9 cellular contexts compared by ENCODE assay signal in the genomic region with DNA sequence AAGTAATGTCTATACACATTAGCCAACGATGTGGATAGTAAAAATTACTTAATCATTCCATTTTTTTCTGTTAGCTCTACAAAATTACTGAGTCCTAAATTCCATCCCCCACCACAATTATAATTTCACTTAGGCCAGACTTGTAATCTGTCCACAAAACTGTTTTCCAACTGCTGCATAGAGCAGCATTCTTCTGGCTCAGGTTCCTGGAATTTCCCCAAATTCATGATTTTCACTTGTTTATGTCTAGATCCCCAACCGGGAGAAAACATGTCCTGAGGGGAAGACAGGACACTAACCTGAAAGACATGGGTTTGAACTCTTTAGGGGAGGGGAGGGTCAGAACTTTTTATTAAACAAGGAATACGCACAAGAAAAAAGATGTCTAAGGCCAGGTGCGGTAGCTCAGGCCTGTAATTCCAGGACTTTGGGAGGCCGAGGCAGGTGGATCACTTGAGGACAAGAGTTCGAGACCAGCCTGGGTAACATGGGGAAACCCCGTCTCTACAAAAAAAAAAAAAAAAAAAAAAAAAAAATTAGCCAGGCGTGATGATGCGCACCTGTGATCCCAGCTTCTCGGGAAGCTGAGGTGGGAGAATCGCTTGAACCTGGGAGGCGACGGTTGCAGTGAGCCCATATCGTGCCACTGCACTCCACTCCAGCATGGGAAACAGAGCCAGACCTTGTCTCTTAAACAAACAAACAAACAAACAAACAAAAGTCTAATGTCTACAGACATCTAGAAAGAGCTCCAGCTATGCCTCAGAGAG. TPM values are rescaled to one million over a fixed set of nuclear protein-coding genes. Genes with fewer than 3 reads are reported as not detected.
DNase-seq lines count a peak whose midpoint lies in the region; TF ChIP-seq lines count a peak whose summit lies in the region.
"Had no signal": no experiment of that assay in that cellular context is flagged by ENCODE, and none has a peak within 500 bp of the region (broad histone marks: within the 10 kb centered on the region; RNA-seq: fewer than 3 reads in every experiment).

No MANE protein-coding gene starts in this region.

- H2AFZ ChIP-seq in hepatocyte: no peak overlapping the region

- TF ChIP-seq CTCF in WI38 (IDR thresholded peaks at IDR 0.05; ENCODE audit: low read depth, low read length): no peak
- TF ChIP-seq CTCF in hepatocyte (IDR thresholded peaks at IDR 0.05; ENCODE audit: poor library complexity): no peak

- H3K9me3 Mint-ChIP-seq in activated naive CD4-positive, alpha-beta T cell treated with anti-CD3 and anti-CD28 coated beads, Interleukin-2, amount 10 ng/mL, durations not matched to agents 7 days and 5 days: peaks cover 3% of the 10 kb centered on the region

- H3K9me3 ChIP-seq in hepatocyte (ENCODE audit: low read depth) (no peaks in the 10 kb centered on the region), stomach smooth muscle (ENCODE audit: control insufficient read depth in 2 of 2, low read length in 2 of 2) (no peaks in the 10 kb centered on the region)

- DNase-seq in activated naive CD4-positive, alpha-beta T cell treated with anti-CD3 and anti-CD28 coated beads, Interleukin-2, amount 10 ng/mL, durations not matched to agents 7 days and 5 days: no peak
- no peak for DNase-seq in activated naive CD4-positive, alpha-beta T cell treated with anti-CD3 and anti-CD28 coated beads, Interleukin-2, amount 50 U/mL, for 16 hours
- no peak for DNase-seq in hepatocyte (ENCODE audit: low spot score)
- DNase-seq in SKM-1 treated with dmso at 0.1 percent for 144 hours (lab: John Stamatoyannopoulos, UW; ENCODE audit: unreplicated experiment): no peak
- DNase-seq in kidney tubule cell (ENCODE audit: low spot score): no peak
- DNase-seq in NCI-H1417 treated with DMSO at 0.1 percent for 48 hours (lab: John Stamatoyannopoulos, UW): no peak
- DNase-seq: SIG-M5 had no signal

- peaks cover 64% of the 10 kb centered on the region for H3K79me2 ChIP-seq in hepatocyte

- H3K36me3 Mint-ChIP-seq in activated naive CD4-positive, alpha-beta T cell treated with anti-CD3 and anti-CD28 coated beads, Interleukin-2, amount 10 ng/mL, durations not matched to agents 7 days and 5 days: peaks cover 15% of the 10 kb centered on the region

- H3K27me3 ChIP-seq in hepatocyte: no peaks in the 10 kb centered on the region
- H3K27me3 ChIP-seq in stomach smooth muscle (ENCODE audit: control insufficient read depth in 1 of 2, insufficient read depth in 2 of 2, low read length in 2 of 2): no peaks in the 10 kb centered on the region

- no peaks in the 10 kb centered on the region for H3K36me3 ChIP-seq in hepatocyte (replicated peaks; ENCODE audit: insufficient read depth, low read depth)
- H3K36me3 ChIP-seq in stomach smooth muscle (ENCODE audit: control insufficient read depth in 2 of 2, insufficient read depth in 2 of 2, low read length in 2 of 2): no peaks in the 10 kb centered on the region

- H3K9ac ChIP-seq in stomach smooth muscle (ENCODE audit: low read length in 2 of 2): peak overlapping the region; percentile 97

- peak overlapping the region; percentile 91 for H3K4me2 ChIP-seq in hepatocyte

- H3K27ac ChIP-seq in hepatocyte (peak overlapping the region; percentile 95), stomach smooth muscle (ENCODE audit: low read length) (no peak overlapping the region)

- no peaks in the 10 kb centered on the region for H3K27me3 Mint-ChIP-seq in activated naive CD4-positive, alpha-beta T cell treated with anti-CD3 and anti-CD28 coated beads, Interleukin-2, amount 10 ng/mL, durations not matched to agents 7 days and 5 days

- peaks cover 3% of the 10 kb centered on the region for H3K4me1 ChIP-seq in hepatocyte (ENCODE audit: insufficient read depth)
- peaks cover 7% of the 10 kb centered on the region for H3K4me1 ChIP-seq in stomach smooth muscle (ENCODE audit: control insufficient read depth, insufficient read depth, low read length)

- H4K20me1 ChIP-seq in hepatocyte (ENCODE audit: insufficient read depth, poor library complexity, severe bottlenecking): peaks cover 40% of the 10 kb centered on the region

- H3K27ac Mint-ChIP-seq in activated naive CD4-positive, alpha-beta T cell treated with anti-CD3 and anti-CD28 coated beads, Interleukin-2, amount 10 ng/mL, durations not matched to agents 7 days and 5 days: peak overlapping the region; percentile 67

- H3K4me3 Mint-ChIP-seq in activated naive CD4-positive, alpha-beta T cell treated with anti-CD3 and anti-CD28 coated beads, Interleukin-2, amount 10 ng/mL, durations not matched to agents 7 days and 5 days: peak overlapping the region; percentile 88

- WGBS in hepatocyte (ENCODE audit: low lambda C conversion rate, missing lambda C conversion rate): 85% methylated on average over 13 of the region's 14 CpGs

- peaks cover 31% of the 10 kb centered on the region for H3K4me1 Mint-ChIP-seq in activated naive CD4-positive, alpha-beta T cell treated with anti-CD3 and anti-CD28 coated beads, Interleukin-2, amount 10 ng/mL, durations not matched to agents 7 days and 5 days

- peak overlapping the region; percentile 95 for H3K4me3 ChIP-seq in WI38 (ENCODE audit: low read depth, low read length)
- peak overlapping the region; percentile 81 for H3K4me3 ChIP-seq in hepatocyte
- H3K4me3 ChIP-seq in stomach smooth muscle (ENCODE audit: low read length in 2 of 2): peak overlapping the region; percentile 86 to 92

- H3K9me2 ChIP-seq in hepatocyte (replicated peaks; ENCODE audit: insufficient read depth): no peaks in the 10 kb centered on the region

- CTCF ChIA-PET in activated naive CD4-positive, alpha-beta T cell treated with anti-CD3 and anti-CD28 coated beads, Interleukin-2, amount 10 ng/mL, durations not matched to agents 7 days and 5 days (lab: Charles Lee): no interaction called here

RNA-seq across cellular contexts. Expression of a gene that starts 1.5 kb away (rescaled TPM):
- 154 and 175 TPM in 2 replicates for total RNA-seq in hepatocyte
- 185 and 193 TPM in 2 replicates for polyA plus RNA-seq in hepatocyte

RNA-seq across cellular contexts. Expression of a gene that starts 26.8 kb away (rescaled TPM):
- 3.9 and 5.3 TPM in 2 replicates for total RNA-seq in hepatocyte
- 3.3 and 4.7 TPM in 2 replicates for polyA plus RNA-seq in hepatocyte
